Comparison of ENCODE assay signal across 1 cellular context in genomic region chr17:35674552-35674951, GRCh38.
TF ChIP-seq lines count a peak whose summit lies in the region.

No MANE protein-coding gene starts in this region.

TF ChIP-seq in GM23338, 12 proteins besides CTCF, POLR2A, EP300 and RAD21:
- TF ChIP-seq ZNF462 (CRISPR knock-in tag; IDR thresholded peaks at IDR 0.05): no peak
- no peak for TF ChIP-seq JUNB (IDR thresholded peaks at IDR 0.05; ENCODE audit: unreplicated experiment)
- no peak for TF ChIP-seq REST (IDR thresholded peaks at IDR 0.05; ENCODE audit: unreplicated experiment)
- no peak for TF ChIP-seq ETS1 (IDR thresholded peaks at IDR 0.05)
- no peak for TF ChIP-seq CREB1 (CRISPR knock-in tag; IDR thresholded peaks at IDR 0.05; ENCODE audit: low read depth)
- no peak for TF ChIP-seq EZH2 (IDR thresholded peaks at IDR 0.05; ENCODE audit: low read depth, unreplicated experiment)
- no peak for TF ChIP-seq ZNF114 (CRISPR knock-in tag; IDR thresholded peaks at IDR 0.05)
- TF ChIP-seq POLR2AphosphoS5 (IDR thresholded peaks at IDR 0.05; ENCODE audit: low read depth): no peak
- TF ChIP-seq EZH2phosphoT487 (IDR thresholded peaks at IDR 0.05; ENCODE audit: unreplicated experiment): no peak
- no peak for TF ChIP-seq STAT1 (IDR thresholded peaks at IDR 0.05; ENCODE audit: unreplicated experiment)
